ENCODE assay signal across 8 cellular contexts in genomic region chr2:36246320-36246990, GRCh38.
DNase-seq lines count a peak whose midpoint lies in the region; ATAC-seq and TF ChIP-seq lines count a peak whose summit lies in the region.

No MANE protein-coding gene starts in this region.

- no peak overlapping the region for H3K9ac ChIP-seq in SK-N-SH

- no peaks in the 10 kb centered on the region for H3K4me1 ChIP-seq in SK-N-SH (ENCODE audit: control insufficient read depth in 1 of 2, insufficient read depth in 2 of 2, low read depth in 1 of 2, low read length in 1 of 2)

- H2AFZ ChIP-seq in SK-N-SH (ENCODE audit: low read depth), result no peak overlapping the region

- in situ Hi-C loops in GM13976 (cut with MboI; ENCODE audit: low sequenced_read_pairs, unreplicated experiment) (no loop called here), astrocyte of the cerebellum (cut with HindIII; ENCODE audit: low sequenced_read_pairs) (no loop called here)

- H4K20me1 ChIP-seq in SK-N-SH (ENCODE audit: insufficient read depth), result no peaks in the 10 kb centered on the region

- no peaks in the 10 kb centered on the region for H3F3A ChIP-seq in SK-N-SH (replicated peaks; ENCODE audit: insufficient read depth)

- H3K36me3 ChIP-seq in SK-N-SH (replicated peaks in 1 of 2; ENCODE audit: control insufficient read depth in 1 of 2, insufficient read depth in 2 of 2, low read length in 1 of 2), result no peaks in the 10 kb centered on the region

- TF ChIP-seq CTCF in GM13976 (IDR thresholded peaks at IDR 0.05; ENCODE audit: borderline replicate concordance, control extremely low read depth, extremely low read depth, insufficient read depth, missing control alignments) (no peak), astrocyte of the cerebellum (IDR thresholded peaks at IDR 0.05; ENCODE audit: low read depth, low read length, missing control alignments) (no peak), SK-N-SH (IDR thresholded peaks at IDR 0.05) (no peak)

- no peak for TF ChIP-seq RAD21 in SK-N-SH (IDR thresholded peaks at IDR 0.05; ENCODE audit: low read length)

- CTCF ChIA-PET in SK-N-SH (lab: Yijun Ruan, JAX), result no interaction called here

- 0% methylated on average over 2 of the region's 2 CpGs for WGBS in SK-N-SH (ENCODE audit: low lambda C conversion rate)

- H3K9me2 ChIP-seq in SK-N-SH, result no peaks in the 10 kb centered on the region

- H3K27me3 ChIP-seq in SK-N-SH (ENCODE audit: insufficient read depth), result no peaks in the 10 kb centered on the region; the same call in 1 of the 2 replicates

- H3K4me2 ChIP-seq in SK-N-SH, result no peak overlapping the region

- H3K9me3 ChIP-seq in SK-N-SH, result no peaks in the 10 kb centered on the region

- no peak overlapping the region for H3K27ac ChIP-seq in SK-N-SH (ENCODE audit: low read depth in 2 of 2, low read length in 1 of 2)

- no peak for TF ChIP-seq EP300 in SK-N-SH (IDR thresholded peaks at IDR 0.05; ENCODE audit: borderline replicate concordance in 1 of 2, low read depth in 1 of 2, low read length in 1 of 2)

- peak; percentile 77 for ATAC-seq in GM21423 (IDR thresholded peaks at IDR 0.05; ENCODE audit: unreplicated experiment)
- ATAC-seq in HG03469 (IDR thresholded peaks at IDR 0.05; ENCODE audit: unreplicated experiment), result peak; percentile 89
- no peak for ATAC-seq in left lobe of liver

- H3K4me3 ChIP-seq in astrocyte of the cerebellum (ENCODE audit: low read depth, low read length) (no peak overlapping the region), SK-N-SH (ENCODE audit: low read depth in 2 of 2, low read length in 1 of 2) (no peak overlapping the region)

- H3K79me2 ChIP-seq in SK-N-SH (ENCODE audit: insufficient read depth), result no peaks in the 10 kb centered on the region

- DNase-seq in GM13976 (ENCODE audit: low spot score), result peak; percentile 28
- peak; percentile 19 for DNase-seq in astrocyte of the cerebellum (ENCODE audit: low read depth)
- DNase-seq in SK-N-SH, result no peak
- no peak for DNase-seq in DMS79 (lab: John Stamatoyannopoulos, UW)
- DNase-seq in NCI-H2029 (lab: John Stamatoyannopoulos, UW), result no peak
- no peak for DNase-seq in left lobe of liver (ENCODE audit: low spot score)

- POLR2A ChIA-PET in SK-N-SH (lab: Yijun Ruan, JAX), result no interaction called here

TF ChIP-seq in SK-N-SH, 30 proteins besides CTCF, POLR2A, EP300 and RAD21:
- TF ChIP-seq ZBTB33 (IDR thresholded peaks at IDR 0.05; ENCODE audit: borderline replicate concordance, low read depth) (no peak), NFIC (IDR thresholded peaks at IDR 0.05; ENCODE audit: borderline replicate concordance) (no peak), GABPA (IDR thresholded peaks at IDR 0.05; ENCODE audit: low read depth) (no peak), MXI1 (IDR thresholded peaks at IDR 0.05; ENCODE audit: low read depth, low read length) (no peak), PBX3 (IDR thresholded peaks at IDR 0.05) (no peak), FOSL2 (IDR thresholded peaks at IDR 0.05; ENCODE audit: borderline replicate concordance, low read depth) (no peak), TAF1 (IDR thresholded peaks at IDR 0.05; ENCODE audit: borderline replicate concordance, low read depth, low read length) (no peak), YY1 (IDR thresholded peaks at IDR 0.05; ENCODE audit: low read depth) (no peak), REST (IDR thresholded peaks at IDR 0.05; ENCODE audit: low read depth, low read length) (no peak), MAX (IDR thresholded peaks at IDR 0.05; ENCODE audit: low read depth) (no peak), FOXJ3 (CRISPR knock-in tag; IDR thresholded peaks at IDR 0.05) (no peak), USF1 (IDR thresholded peaks at IDR 0.05; ENCODE audit: borderline replicate concordance, low read depth) (no peak), SIN3A (IDR thresholded peaks at IDR 0.05; ENCODE audit: borderline replicate concordance, low read depth, low read length) (no peak), SMC3 (IDR thresholded peaks at IDR 0.05; ENCODE audit: low read depth, low read length) (no peak), TCF12 (IDR thresholded peaks at IDR 0.05) (no peak), RXRA (IDR thresholded peaks at IDR 0.05; ENCODE audit: borderline replicate concordance, low read depth) (no peak), RFX5 (IDR thresholded peaks at IDR 0.05; ENCODE audit: low read length) (no peak), JUND (IDR thresholded peaks at IDR 0.05) (no peak), IRF3 (IDR thresholded peaks at IDR 0.05; ENCODE audit: low read depth, low read length) (no peak)

Comparison
In these comparisons a context has a peak if more than half of its experiments do, and no peak if none do; other contexts are left out.
1. DNase-seq: peak in GM13976 (single experiment) and astrocyte of the cerebellum (single experiment); none in SK-N-SH (single experiment), DMS79 (single experiment), NCI-H2029 (single experiment) and left lobe of liver (single experiment).